Comparison of ENCODE assay signal across 26 cellular contexts in genomic region chr11:15347969-15348734, GRCh38.
"Had no signal": no experiment of that assay in that cellular context is flagged by ENCODE, and none has a peak within 500 bp of the region (broad histone marks: within the 10 kb centered on the region; RNA-seq: fewer than 3 reads in every experiment).

No MANE protein-coding gene starts in this region.

- H3K9me3 ChIP-seq: adrenal gland, ascending aorta, colonic mucosa, pancreas, psoas muscle, right atrium auricular region, spleen, testis, vagina had no signal

- H3K36me3 ChIP-seq: adrenal gland, ascending aorta, brain microvascular endothelial cell, colonic mucosa, pancreas, right atrium auricular region, spleen, vagina had no signal

- H3K27ac ChIP-seq: adrenal gland, ascending aorta, brain microvascular endothelial cell, colonic mucosa, dorsolateral prefrontal cortex, pancreas, psoas muscle, right atrium auricular region, spleen, testis, vagina had no signal

- H3K4me3 ChIP-seq: adrenal gland, ascending aorta, colonic mucosa, dorsolateral prefrontal cortex, pancreas, psoas muscle, right atrium auricular region, spleen, testis, vagina had no signal

- FAIRE-seq: endothelial cell of umbilical vein, frontal cortex, pancreas had no signal

- DNase-seq: activated B cell treated with CpG ODN at 0.5 μM for 24 hours; activated CD4-positive, alpha-beta T cell treated with anti-CD3 and anti-CD28 coated beads for 36 hours; activated CD4-positive, alpha-beta T cell treated with anti-CD3 and anti-CD28 coated beads, Interleukin-2, amount 50 U/mL, for 48 hours; activated CD8-positive, alpha-beta memory T cell treated with anti-CD3 and anti-CD28 coated beads, Interleukin-2, amount 50 U/mL, for 48 hours; activated naive CD4-positive, alpha-beta T cell; activated T-cell treated with anti-CD3 and anti-CD28 coated beads, Interleukin-2, amount 50 U/mL, for 4 hours; adrenal gland; brain microvascular endothelial cell; colonic mucosa; dorsolateral prefrontal cortex; effector memory CD8-positive, alpha-beta T cell; glutamatergic neuron; hippocampal formation; left colon; nephron progenitor cell; pancreas; psoas muscle; spleen; stimulated activated CD4-positive, alpha-beta T cell treated with anti-CD3 and anti-CD28 coated beads, Interleukin-4, amount 100 ng/mL, for 1 hour; stimulated activated naive CD4-positive, alpha-beta T cell; testis had no signal

- H3K27me3 ChIP-seq: adrenal gland, ascending aorta, brain microvascular endothelial cell, colonic mucosa, pancreas, right atrium auricular region, testis, vagina had no signal

- H3K4me1 ChIP-seq: adrenal gland, ascending aorta, colonic mucosa, pancreas, psoas muscle, right atrium auricular region, spleen, testis, vagina had no signal
